In the genomic region with DNA sequence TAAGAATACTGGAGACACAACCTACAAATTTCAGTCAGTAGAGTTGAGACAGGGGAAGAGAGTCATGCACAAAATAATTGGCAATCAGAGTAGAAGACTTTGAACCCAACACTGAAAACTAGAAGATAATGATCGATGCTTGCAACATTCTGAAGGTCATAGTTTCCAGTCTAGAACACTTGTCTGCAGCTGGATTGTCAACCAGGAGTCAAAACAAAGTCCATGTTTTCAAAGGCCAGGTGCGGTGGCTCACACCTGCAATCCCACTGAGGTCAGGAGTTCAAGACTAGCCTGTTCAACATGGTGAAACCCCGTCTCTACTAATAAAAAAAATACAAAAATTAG, we compare ENCODE assay signal across 1 cellular context.
A peak's percentile ranks its signal among the peaks of the same experiment; 100 is the strongest.
TF ChIP-seq lines count a peak whose summit lies in the region.

No MANE protein-coding gene starts in this region.

TF ChIP-seq in HepG2, 621 proteins besides CTCF, POLR2A, EP300 and RAD21 (continued from another document and continues in another):
- TF ChIP-seq, protein P1, sequence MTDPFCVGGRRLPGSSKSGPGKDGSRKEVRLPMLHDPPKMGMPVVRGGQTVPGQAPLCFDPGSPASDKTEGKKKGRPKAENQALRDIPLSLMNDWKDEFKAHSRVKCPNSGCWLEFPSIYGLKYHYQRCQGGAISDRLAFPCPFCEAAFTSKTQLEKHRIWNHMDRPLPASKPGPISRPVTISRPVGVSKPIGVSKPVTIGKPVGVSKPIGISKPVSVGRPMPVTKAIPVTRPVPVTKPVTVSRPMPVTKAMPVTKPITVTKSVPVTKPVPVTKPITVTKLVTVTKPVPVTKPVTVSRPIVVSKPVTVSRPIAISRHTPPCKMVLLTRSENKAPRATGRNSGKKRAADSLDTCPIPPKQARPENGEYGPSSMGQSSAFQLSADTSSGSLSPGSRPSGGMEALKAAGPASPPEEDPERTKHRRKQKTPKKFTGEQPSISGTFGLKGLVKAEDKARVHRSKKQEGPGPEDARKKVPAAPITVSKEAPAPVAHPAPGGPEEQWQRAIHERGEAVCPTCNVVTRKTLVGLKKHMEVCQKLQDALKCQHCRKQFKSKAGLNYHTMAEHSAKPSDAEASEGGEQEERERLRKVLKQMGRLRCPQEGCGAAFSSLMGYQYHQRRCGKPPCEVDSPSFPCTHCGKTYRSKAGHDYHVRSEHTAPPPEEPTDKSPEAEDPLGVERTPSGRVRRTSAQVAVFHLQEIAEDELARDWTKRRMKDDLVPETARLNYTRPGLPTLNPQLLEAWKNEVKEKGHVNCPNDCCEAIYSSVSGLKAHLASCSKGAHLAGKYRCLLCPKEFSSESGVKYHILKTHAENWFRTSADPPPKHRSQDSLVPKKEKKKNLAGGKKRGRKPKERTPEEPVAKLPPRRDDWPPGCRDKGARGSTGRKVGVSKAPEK (CRISPR knock-in tag; IDR thresholded peaks at IDR 0.05; ENCODE audit: borderline replicate concordance) = peak; percentile 88
- TF ChIP-seq ZEB1 (IDR thresholded peaks at IDR 0.05; ENCODE audit: insufficient replicate concordance, low read depth) (peak; percentile 97), ZNF547 (CRISPR knock-in tag; IDR thresholded peaks at IDR 0.05) (no peak), DPF2 (CRISPR knock-in tag; IDR thresholded peaks at IDR 0.05; ENCODE audit: borderline replicate concordance, low read depth) (peak; percentile 81), ESRRA (CRISPR knock-in tag; IDR thresholded peaks at IDR 0.05; ENCODE audit: low read depth) (peak; percentile 95), FOXA3 (CRISPR knock-in tag; IDR thresholded peaks at IDR 0.05) (peak; percentile 86), ZNF343 (CRISPR knock-in tag; IDR thresholded peaks at IDR 0.05) (0 out of 2 replicates have a peak, but pooled peaks have one; percentile 33), NRL (CRISPR knock-in tag; IDR thresholded peaks at IDR 0.05; ENCODE audit: borderline replicate concordance) (no peak), KDM5B (CRISPR knock-in tag; IDR thresholded peaks at IDR 0.05; ENCODE audit: borderline replicate concordance) (no peak), NR2F6 (IDR thresholded peaks at IDR 0.05) (peak; percentile 92), NR2F6 (CRISPR knock-in tag; IDR thresholded peaks at IDR 0.05) (peak; percentile 94), CEBPG (CRISPR knock-in tag; IDR thresholded peaks at IDR 0.05) (peak; percentile 86), MEIS2 (CRISPR knock-in tag; IDR thresholded peaks at IDR 0.05) (peak; percentile 65; the same call in 1 of the 2 replicates), ZNF260 (CRISPR knock-in tag; IDR thresholded peaks at IDR 0.05; ENCODE audit: borderline replicate concordance, low read depth) (no peak), NFIC (IDR thresholded peaks at IDR 0.05; ENCODE audit: low read length) (peak; percentile 74), THAP11 (CRISPR knock-in tag; IDR thresholded peaks at IDR 0.05) (peak; percentile 61), ZNF644 (CRISPR knock-in tag; IDR thresholded peaks at IDR 0.05; ENCODE audit: low read depth) (peak; percentile 91), PPARG (CRISPR knock-in tag; conservative IDR thresholded peaks at IDR 0.05) (0 out of 2 replicates have a peak, but pooled peaks have one; percentile 19), ZNF615 (CRISPR knock-in tag; IDR thresholded peaks at IDR 0.05; ENCODE audit: borderline replicate concordance) (no peak), PHF8 (CRISPR knock-in tag; IDR thresholded peaks at IDR 0.05) (no peak), POGZ (CRISPR knock-in tag; IDR thresholded peaks at IDR 0.05) (peak; percentile 73), KDM3A (CRISPR knock-in tag; IDR thresholded peaks at IDR 0.05; ENCODE audit: low read depth) (peak; percentile 29; the same call in 1 of the 2 replicates)
- TF ChIP-seq, protein P2, sequence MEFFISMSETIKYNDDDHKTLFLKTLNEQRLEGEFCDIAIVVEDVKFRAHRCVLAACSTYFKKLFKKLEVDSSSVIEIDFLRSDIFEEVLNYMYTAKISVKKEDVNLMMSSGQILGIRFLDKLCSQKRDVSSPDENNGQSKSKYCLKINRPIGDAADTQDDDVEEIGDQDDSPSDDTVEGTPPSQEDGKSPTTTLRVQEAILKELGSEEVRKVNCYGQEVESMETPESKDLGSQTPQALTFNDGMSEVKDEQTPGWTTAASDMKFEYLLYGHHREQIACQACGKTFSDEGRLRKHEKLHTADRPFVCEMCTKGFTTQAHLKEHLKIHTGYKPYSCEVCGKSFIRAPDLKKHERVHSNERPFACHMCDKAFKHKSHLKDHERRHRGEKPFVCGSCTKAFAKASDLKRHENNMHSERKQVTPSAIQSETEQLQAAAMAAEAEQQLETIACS (CRISPR knock-in tag; IDR thresholded peaks at IDR 0.05) = no peak
- TF ChIP-seq, protein P3, sequence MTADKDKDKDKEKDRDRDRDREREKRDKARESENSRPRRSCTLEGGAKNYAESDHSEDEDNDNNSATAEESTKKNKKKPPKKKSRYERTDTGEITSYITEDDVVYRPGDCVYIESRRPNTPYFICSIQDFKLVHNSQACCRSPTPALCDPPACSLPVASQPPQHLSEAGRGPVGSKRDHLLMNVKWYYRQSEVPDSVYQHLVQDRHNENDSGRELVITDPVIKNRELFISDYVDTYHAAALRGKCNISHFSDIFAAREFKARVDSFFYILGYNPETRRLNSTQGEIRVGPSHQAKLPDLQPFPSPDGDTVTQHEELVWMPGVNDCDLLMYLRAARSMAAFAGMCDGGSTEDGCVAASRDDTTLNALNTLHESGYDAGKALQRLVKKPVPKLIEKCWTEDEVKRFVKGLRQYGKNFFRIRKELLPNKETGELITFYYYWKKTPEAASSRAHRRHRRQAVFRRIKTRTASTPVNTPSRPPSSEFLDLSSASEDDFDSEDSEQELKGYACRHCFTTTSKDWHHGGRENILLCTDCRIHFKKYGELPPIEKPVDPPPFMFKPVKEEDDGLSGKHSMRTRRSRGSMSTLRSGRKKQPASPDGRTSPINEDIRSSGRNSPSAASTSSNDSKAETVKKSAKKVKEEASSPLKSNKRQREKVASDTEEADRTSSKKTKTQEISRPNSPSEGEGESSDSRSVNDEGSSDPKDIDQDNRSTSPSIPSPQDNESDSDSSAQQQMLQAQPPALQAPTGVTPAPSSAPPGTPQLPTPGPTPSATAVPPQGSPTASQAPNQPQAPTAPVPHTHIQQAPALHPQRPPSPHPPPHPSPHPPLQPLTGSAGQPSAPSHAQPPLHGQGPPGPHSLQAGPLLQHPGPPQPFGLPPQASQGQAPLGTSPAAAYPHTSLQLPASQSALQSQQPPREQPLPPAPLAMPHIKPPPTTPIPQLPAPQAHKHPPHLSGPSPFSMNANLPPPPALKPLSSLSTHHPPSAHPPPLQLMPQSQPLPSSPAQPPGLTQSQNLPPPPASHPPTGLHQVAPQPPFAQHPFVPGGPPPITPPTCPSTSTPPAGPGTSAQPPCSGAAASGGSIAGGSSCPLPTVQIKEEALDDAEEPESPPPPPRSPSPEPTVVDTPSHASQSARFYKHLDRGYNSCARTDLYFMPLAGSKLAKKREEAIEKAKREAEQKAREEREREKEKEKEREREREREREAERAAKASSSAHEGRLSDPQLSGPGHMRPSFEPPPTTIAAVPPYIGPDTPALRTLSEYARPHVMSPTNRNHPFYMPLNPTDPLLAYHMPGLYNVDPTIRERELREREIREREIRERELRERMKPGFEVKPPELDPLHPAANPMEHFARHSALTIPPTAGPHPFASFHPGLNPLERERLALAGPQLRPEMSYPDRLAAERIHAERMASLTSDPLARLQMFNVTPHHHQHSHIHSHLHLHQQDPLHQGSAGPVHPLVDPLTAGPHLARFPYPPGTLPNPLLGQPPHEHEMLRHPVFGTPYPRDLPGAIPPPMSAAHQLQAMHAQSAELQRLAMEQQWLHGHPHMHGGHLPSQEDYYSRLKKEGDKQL (CRISPR knock-in tag; IDR thresholded peaks at IDR 0.05; ENCODE audit: low read depth) = peak; percentile 66; the same call in 1 of the 2 replicates
- TF ChIP-seq, protein P4, sequence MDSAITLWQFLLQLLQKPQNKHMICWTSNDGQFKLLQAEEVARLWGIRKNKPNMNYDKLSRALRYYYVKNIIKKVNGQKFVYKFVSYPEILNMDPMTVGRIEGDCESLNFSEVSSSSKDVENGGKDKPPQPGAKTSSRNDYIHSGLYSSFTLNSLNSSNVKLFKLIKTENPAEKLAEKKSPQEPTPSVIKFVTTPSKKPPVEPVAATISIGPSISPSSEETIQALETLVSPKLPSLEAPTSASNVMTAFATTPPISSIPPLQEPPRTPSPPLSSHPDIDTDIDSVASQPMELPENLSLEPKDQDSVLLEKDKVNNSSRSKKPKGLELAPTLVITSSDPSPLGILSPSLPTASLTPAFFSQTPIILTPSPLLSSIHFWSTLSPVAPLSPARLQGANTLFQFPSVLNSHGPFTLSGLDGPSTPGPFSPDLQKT (CRISPR knock-in tag; IDR thresholded peaks at IDR 0.05; ENCODE audit: borderline replicate concordance) = no peak
- TF ChIP-seq, protein P5, sequence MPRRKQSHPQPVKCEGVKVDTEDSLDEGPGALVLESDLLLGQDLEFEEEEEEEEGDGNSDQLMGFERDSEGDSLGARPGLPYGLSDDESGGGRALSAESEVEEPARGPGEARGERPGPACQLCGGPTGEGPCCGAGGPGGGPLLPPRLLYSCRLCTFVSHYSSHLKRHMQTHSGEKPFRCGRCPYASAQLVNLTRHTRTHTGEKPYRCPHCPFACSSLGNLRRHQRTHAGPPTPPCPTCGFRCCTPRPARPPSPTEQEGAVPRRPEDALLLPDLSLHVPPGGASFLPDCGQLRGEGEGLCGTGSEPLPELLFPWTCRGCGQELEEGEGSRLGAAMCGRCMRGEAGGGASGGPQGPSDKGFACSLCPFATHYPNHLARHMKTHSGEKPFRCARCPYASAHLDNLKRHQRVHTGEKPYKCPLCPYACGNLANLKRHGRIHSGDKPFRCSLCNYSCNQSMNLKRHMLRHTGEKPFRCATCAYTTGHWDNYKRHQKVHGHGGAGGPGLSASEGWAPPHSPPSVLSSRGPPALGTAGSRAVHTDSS (CRISPR knock-in tag; conservative IDR thresholded peaks at IDR 0.05) = no peak
- TF ChIP-seq, protein P6, sequence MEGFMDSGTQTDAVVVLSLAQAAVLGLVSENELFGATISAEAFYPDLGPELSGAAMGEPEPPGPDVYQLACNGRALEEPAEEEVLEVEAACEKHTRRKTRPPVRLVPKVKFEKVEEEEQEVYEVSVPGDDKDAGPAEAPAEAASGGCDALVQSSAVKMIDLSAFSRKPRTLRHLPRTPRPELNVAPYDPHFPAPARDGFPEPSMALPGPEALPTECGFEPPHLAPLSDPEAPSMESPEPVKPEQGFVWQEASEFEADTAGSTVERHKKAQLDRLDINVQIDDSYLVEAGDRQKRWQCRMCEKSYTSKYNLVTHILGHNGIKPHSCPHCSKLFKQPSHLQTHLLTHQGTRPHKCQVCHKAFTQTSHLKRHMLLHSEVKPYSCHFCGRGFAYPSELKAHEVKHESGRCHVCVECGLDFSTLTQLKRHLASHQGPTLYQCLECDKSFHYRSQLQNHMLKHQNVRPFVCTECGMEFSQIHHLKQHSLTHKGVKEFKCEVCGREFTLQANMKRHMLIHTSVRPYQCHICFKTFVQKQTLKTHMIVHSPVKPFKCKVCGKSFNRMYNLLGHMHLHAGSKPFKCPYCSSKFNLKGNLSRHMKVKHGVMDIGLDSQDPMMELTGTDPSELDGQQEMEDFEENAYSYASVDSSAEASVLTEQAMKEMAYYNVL (CRISPR knock-in tag; IDR thresholded peaks at IDR 0.05; ENCODE audit: borderline replicate concordance) = no peak
- TF ChIP-seq, protein P7, sequence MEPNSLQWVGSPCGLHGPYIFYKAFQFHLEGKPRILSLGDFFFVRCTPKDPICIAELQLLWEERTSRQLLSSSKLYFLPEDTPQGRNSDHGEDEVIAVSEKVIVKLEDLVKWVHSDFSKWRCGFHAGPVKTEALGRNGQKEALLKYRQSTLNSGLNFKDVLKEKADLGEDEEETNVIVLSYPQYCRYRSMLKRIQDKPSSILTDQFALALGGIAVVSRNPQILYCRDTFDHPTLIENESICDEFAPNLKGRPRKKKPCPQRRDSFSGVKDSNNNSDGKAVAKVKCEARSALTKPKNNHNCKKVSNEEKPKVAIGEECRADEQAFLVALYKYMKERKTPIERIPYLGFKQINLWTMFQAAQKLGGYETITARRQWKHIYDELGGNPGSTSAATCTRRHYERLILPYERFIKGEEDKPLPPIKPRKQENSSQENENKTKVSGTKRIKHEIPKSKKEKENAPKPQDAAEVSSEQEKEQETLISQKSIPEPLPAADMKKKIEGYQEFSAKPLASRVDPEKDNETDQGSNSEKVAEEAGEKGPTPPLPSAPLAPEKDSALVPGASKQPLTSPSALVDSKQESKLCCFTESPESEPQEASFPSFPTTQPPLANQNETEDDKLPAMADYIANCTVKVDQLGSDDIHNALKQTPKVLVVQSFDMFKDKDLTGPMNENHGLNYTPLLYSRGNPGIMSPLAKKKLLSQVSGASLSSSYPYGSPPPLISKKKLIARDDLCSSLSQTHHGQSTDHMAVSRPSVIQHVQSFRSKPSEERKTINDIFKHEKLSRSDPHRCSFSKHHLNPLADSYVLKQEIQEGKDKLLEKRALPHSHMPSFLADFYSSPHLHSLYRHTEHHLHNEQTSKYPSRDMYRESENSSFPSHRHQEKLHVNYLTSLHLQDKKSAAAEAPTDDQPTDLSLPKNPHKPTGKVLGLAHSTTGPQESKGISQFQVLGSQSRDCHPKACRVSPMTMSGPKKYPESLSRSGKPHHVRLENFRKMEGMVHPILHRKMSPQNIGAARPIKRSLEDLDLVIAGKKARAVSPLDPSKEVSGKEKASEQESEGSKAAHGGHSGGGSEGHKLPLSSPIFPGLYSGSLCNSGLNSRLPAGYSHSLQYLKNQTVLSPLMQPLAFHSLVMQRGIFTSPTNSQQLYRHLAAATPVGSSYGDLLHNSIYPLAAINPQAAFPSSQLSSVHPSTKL (CRISPR knock-in tag; IDR thresholded peaks at IDR 0.05) = peak; percentile 94
- TF ChIP-seq, protein P8, sequence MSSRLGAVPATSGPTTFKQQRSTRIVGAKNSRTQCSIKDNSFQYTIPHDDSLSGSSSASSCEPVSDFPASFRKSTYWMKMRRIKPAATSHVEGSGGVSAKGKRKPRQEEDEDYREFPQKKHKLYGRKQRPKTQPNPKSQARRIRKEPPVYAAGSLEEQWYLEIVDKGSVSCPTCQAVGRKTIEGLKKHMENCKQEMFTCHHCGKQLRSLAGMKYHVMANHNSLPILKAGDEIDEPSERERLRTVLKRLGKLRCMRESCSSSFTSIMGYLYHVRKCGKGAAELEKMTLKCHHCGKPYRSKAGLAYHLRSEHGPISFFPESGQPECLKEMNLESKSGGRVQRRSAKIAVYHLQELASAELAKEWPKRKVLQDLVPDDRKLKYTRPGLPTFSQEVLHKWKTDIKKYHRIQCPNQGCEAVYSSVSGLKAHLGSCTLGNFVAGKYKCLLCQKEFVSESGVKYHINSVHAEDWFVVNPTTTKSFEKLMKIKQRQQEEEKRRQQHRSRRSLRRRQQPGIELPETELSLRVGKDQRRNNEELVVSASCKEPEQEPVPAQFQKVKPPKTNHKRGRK (CRISPR knock-in tag; IDR thresholded peaks at IDR 0.05) = no peak
- TF ChIP-seq, protein P9, sequence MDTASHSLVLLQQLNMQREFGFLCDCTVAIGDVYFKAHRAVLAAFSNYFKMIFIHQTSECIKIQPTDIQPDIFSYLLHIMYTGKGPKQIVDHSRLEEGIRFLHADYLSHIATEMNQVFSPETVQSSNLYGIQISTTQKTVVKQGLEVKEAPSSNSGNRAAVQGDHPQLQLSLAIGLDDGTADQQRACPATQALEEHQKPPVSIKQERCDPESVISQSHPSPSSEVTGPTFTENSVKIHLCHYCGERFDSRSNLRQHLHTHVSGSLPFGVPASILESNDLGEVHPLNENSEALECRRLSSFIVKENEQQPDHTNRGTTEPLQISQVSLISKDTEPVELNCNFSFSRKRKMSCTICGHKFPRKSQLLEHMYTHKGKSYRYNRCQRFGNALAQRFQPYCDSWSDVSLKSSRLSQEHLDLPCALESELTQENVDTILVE (CRISPR knock-in tag; IDR thresholded peaks at IDR 0.05) = 0 out of 2 replicates have a peak, but pooled peaks have one; percentile 37
